ENCODE assay signal across 18 cellular contexts in the genomic region with DNA sequence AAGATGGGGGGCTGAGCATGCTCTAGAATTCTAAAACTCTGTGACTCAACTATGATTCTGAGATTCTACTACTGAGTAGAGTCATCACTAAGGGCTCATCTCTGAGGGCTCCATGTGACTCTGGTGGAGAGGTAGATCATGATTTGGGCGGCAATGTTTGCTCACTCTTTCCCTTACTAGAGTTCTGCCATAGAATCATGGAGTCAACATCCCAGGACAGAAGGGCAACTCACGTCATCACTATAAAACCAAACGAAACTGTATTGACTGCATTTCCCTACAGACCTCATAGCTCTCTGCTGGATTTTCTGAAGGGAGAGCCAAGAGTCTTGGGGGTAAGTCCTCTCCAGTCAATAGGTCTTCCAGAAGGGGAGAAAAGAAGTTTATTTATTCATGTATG. TPM values are rescaled to one million over a fixed set of nuclear protein-coding genes. Genes with fewer than 3 reads are reported as not detected.
DNase-seq lines count a peak whose midpoint lies in the region; ATAC-seq and TF ChIP-seq lines count a peak whose summit lies in the region.
"Had no signal": no experiment of that assay in that cellular context is flagged by ENCODE, and none has a peak within 500 bp of the region (broad histone marks: within the 10 kb centered on the region; RNA-seq: fewer than 3 reads in every experiment).

A gene with protein sequence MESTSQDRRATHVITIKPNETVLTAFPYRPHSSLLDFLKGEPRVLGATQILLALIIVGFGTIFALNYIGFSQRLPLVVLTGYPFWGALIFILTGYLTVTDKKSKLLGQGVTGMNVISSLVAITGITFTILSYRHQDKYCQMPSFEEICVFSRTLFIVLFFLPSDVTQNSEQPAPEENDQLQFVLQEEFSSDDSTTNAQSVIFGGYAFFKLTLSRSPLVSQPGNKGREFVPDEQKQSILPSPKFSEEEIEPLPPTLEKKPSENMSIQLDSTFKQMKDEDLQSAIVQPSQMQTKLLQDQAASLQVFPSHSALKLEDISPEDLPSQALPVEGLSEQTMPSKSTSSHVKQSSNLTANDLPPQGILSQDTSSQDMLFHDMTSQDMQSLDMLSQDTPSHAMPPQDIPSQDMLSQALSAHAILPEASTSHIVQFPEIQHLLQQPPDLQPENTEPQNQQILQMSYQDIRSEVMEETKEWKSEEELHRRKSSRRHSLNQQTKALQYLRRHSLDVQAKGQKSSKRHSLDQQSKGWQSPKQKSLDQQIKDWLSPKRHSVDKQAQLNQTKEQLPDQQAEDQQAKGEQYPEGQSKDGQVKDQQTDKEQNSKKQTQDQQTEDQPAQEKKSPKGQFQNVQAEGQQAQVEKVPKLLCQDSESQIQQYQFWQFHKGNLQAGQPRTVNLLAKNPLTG (plus strand): TSS at position 78 of the 400 bp plus-strand sequence. CDS start 120 bp downstream, at position 198.

- H3K4me1 Mint-ChIP-seq in T-helper 17 cell = no peaks in the 10 kb centered on the region
- no peaks in the 10 kb centered on the region for H3K4me1 Mint-ChIP-seq in T-helper 2 cell treated with Interferon-gamma antibody and Interleukin-4, amounts not matched to agents 5 μg/mL and 100 μg/mL, for 36 hours (ENCODE audit: low read depth)

- peaks cover 13% of the 10 kb centered on the region for H3K4me1 ChIP-seq in BLaER1
- H3K4me1 ChIP-seq in left lung = peaks cover 0 to 25% of the 10 kb centered on the region in 2 donors
- H3K4me1 ChIP-seq: uterus had no signal

- H3K9me3 Mint-ChIP-seq in T-helper 2 cell treated with Interferon-gamma antibody and Interleukin-4, amounts not matched to agents 5 μg/mL and 100 μg/mL, for 36 hours = no peaks in the 10 kb centered on the region

- no peak within 1 kb of the TSS for H3K27ac Mint-ChIP-seq in T-helper 17 cell
- no peak within 1 kb of the TSS for H3K27ac Mint-ChIP-seq in T-helper 2 cell treated with Interferon-gamma antibody and Interleukin-4, amounts not matched to agents 5 μg/mL and 100 μg/mL, for 36 hours
- H3K27ac Mint-ChIP-seq: activated CD8-positive, alpha-beta T cell treated with anti-CD3 and anti-CD28 coated beads, Interleukin-2, amount 10 ng/mL, durations not matched to agents 7 days and 5 days; progenitor cell of endocrine pancreas had no signal

- H3K27ac ChIP-seq in BLaER1 = no peak within 1 kb of the TSS
- H3K27ac ChIP-seq in left lung = peak within 1 kb of the TSS in 1 of 2 donors; percentile 38
- H3K27ac ChIP-seq in WERI-Rb-1 = no peak within 1 kb of the TSS
- H3K27ac ChIP-seq: brain microvascular endothelial cell, uterus had no signal

- H3K9me3 ChIP-seq in BLaER1 (peaks cover 9% of the 10 kb centered on the region; the same call in 1 of the 2 replicates), left lung (no peaks in the 10 kb centered on the region), T-helper 17 cell (ENCODE audit: control insufficient read depth, low read length, poor library complexity, severe bottlenecking) (no peaks in the 10 kb centered on the region), WERI-Rb-1 (ENCODE audit: severe bottlenecking) (no peaks in the 10 kb centered on the region)
- H3K9me3 ChIP-seq: uterus had no signal

- no peak within 1 kb of the TSS for H3K9ac ChIP-seq in BLaER1

- TF ChIP-seq CTCF in left lung (IDR thresholded peaks at IDR 0.05) (no peak), WERI-Rb-1 (IDR thresholded peaks at IDR 0.05; ENCODE audit: low read depth, low read length) (no peak)

- no peak within 1 kb of the TSS for H3K4me3 Mint-ChIP-seq in T-helper 17 cell
- no peak within 1 kb of the TSS for H3K4me3 Mint-ChIP-seq in T-helper 2 cell treated with Interferon-gamma antibody and Interleukin-4, amounts not matched to agents 5 μg/mL and 100 μg/mL, for 36 hours
- H3K4me3 Mint-ChIP-seq: activated CD8-positive, alpha-beta T cell treated with anti-CD3 and anti-CD28 coated beads, Interleukin-2, amount 10 ng/mL, durations not matched to agents 7 days and 5 days had no signal

- DNase-seq in left lung (no peak), GM03348 (ENCODE audit: low spot score) (no peak), T-helper 17 cell (no peak), WERI-Rb-1 (no peak)
- DNase-seq in T-helper 2 cell treated with Interferon-gamma antibody and Interleukin-4, amounts not matched to agents 5 μg/mL and 100 μg/mL, for 36 hours (ENCODE audit: low spot score) = no peak
- DNase-seq: activated CD8-positive, alpha-beta T cell treated with anti-CD3 and anti-CD28 coated beads, Interleukin-2, amount 10 ng/mL, durations not matched to agents 7 days and 5 days; activated effector memory CD4-positive, alpha-beta T cell treated with Interleukin-2 at 50 U/mL for 16 hours; brain microvascular endothelial cell; DMS 273 treated with DMSO at 0.1 percent for 48 hours; effector memory CD4-positive, alpha-beta T cell; foreskin fibroblast; T-helper 9 cell; uterus had no signal

- H3K36me3 ChIP-seq in BLaER1 (no peaks in the 10 kb centered on the region), left lung (no peaks in the 10 kb centered on the region), WERI-Rb-1 (no peaks in the 10 kb centered on the region)
- H3K36me3 ChIP-seq: brain microvascular endothelial cell, uterus had no signal

- ATAC-seq in GM19043 (IDR thresholded peaks at IDR 0.05; ENCODE audit: low read depth, unreplicated experiment) = peak; percentile 26
- ATAC-seq in HG03432 (IDR thresholded peaks at IDR 0.05; ENCODE audit: unreplicated experiment) = peak; percentile 16
- peak; percentile 56 for ATAC-seq in left lung
- no peak for ATAC-seq in T-helper 17 cell
- ATAC-seq: activated CD8-positive, alpha-beta T cell treated with anti-CD3 and anti-CD28 coated beads, Interleukin-2, amount 10 ng/mL, durations not matched to agents 7 days and 5 days; Panc1 had no signal

- H3K36me3 Mint-ChIP-seq in T-helper 17 cell (ENCODE audit: low read depth) = no peaks in the 10 kb centered on the region
- no peaks in the 10 kb centered on the region for H3K36me3 Mint-ChIP-seq in T-helper 2 cell treated with Interferon-gamma antibody and Interleukin-4, amounts not matched to agents 5 μg/mL and 100 μg/mL, for 36 hours (ENCODE audit: low read depth)

- H3K4me3 ChIP-seq in BLaER1 (no peak within 1 kb of the TSS), left lung (no peak within 1 kb of the TSS), WERI-Rb-1 (ENCODE audit: low read depth, low read length) (no peak within 1 kb of the TSS)
- H3K4me3 ChIP-seq: uterus had no signal

- H3K27me3 ChIP-seq in BLaER1 (no peaks in the 10 kb centered on the region), left lung (no peaks in the 10 kb centered on the region), WERI-Rb-1 (ENCODE audit: insufficient read depth, low read depth, severe bottlenecking) (peaks cover 2% of the 10 kb centered on the region)
- H3K27me3 ChIP-seq: brain microvascular endothelial cell, uterus had no signal

- no peaks in the 10 kb centered on the region for H4K20me1 ChIP-seq in BLaER1

- peak within 1 kb of the TSS; percentile 43 for H3K4me2 ChIP-seq in BLaER1

- peaks cover 26% of the 10 kb centered on the region for H3K27me3 Mint-ChIP-seq in T-helper 17 cell
- H3K27me3 Mint-ChIP-seq in T-helper 2 cell treated with Interferon-gamma antibody and Interleukin-4, amounts not matched to agents 5 μg/mL and 100 μg/mL, for 36 hours (ENCODE audit: low read depth) = no peaks in the 10 kb centered on the region

- intact Hi-C loops in left lung (cut with DNase I) = no loop called here

RNA-seq across cellular contexts. Expression of the gene that starts here (rescaled TPM):
- total RNA-seq in left lung = 1 to 10 TPM; 3.7 to 4.1 TPM
- under 1 TPM in 1 of 2 donors, not detected in 1; 0.60 TPM for total RNA-seq in T-helper 17 cell
- total RNA-seq: activated CD8-positive, alpha-beta T cell treated with anti-CD3 and anti-CD28 coated beads, Interleukin-2, amount 10 ng/mL, durations not matched to agents 7 days and 5 days; progenitor cell of endocrine pancreas had no signal
